Comparison of ENCODE assay signal across 19 cellular contexts in the genomic region with DNA sequence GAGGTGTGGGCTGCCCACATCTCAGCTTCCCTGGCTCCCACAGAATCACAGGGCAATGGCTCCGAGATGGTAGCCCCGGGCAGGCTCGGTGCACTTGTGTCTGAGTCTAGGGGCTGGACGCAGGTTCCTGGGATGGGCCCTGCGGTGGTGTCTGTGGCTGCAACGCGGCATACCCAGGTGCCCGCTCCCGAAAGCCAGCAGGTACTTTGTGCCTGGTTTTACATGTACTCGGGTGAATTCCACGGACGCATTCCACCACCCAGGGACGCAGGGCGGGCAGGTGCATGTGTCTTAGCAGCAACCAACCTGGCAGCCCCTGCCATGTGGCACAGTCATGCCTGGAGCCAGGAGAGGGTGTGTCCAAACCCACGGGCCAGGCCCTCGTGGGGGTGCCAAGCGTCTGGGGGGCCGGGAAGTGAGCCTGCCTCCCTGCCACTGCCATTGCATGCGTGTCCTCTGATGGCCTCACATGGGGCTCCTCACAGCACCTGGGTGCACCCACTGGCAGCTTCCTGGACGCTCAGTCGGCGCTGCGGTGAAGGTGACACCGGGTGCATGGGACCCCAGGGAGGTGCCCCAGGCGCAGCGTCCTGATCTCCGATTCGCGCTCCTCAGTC. TPM values are rescaled to one million over a fixed set of nuclear protein-coding genes. Genes with fewer than 3 reads are reported as not detected.
DNase-seq lines count a peak whose midpoint lies in the region; ATAC-seq and TF ChIP-seq lines count a peak whose summit lies in the region.
"Had no signal": no experiment of that assay in that cellular context is flagged by ENCODE, and none has a peak within 500 bp of the region (broad histone marks: within the 10 kb centered on the region; RNA-seq: fewer than 3 reads in every experiment).

No MANE protein-coding gene starts in this region.

- peaks cover 2% of the 10 kb centered on the region for H3K36me3 Mint-ChIP-seq in activated CD4-positive, alpha-beta T cell treated with anti-CD3 and anti-CD28 coated beads, Interleukin-2, amount 10 ng/mL, durations not matched to agents 7 days and 5 days (ENCODE audit: low read depth)
- H3K36me3 Mint-ChIP-seq in activated CD4-positive, alpha-beta T cell treated with anti-CD3 and anti-CD28 coated beads for 36 hours (ENCODE audit: low read depth): no peaks in the 10 kb centered on the region
- no peaks in the 10 kb centered on the region for H3K36me3 Mint-ChIP-seq in WTC11
- peaks cover 0 to under 1% (median under 1%) of the 10 kb centered on the region in 3 donors for H3K36me3 Mint-ChIP-seq in naive thymus-derived CD8-positive, alpha-beta T cell

- H3K27ac Mint-ChIP-seq in activated CD4-positive, alpha-beta T cell treated with anti-CD3 and anti-CD28 coated beads, Interleukin-2, amount 10 ng/mL, durations not matched to agents 7 days and 5 days: peak overlapping the region; percentile 79
- no peak overlapping the region for H3K27ac Mint-ChIP-seq in activated CD4-positive, alpha-beta T cell treated with anti-CD3 and anti-CD28 coated beads for 36 hours
- H3K27ac Mint-ChIP-seq in WTC11: peak overlapping the region; percentile 83
- peak overlapping the region; percentile 75 to 95 (median 92) for H3K27ac Mint-ChIP-seq in naive thymus-derived CD8-positive, alpha-beta T cell

- H3K9me3 ChIP-seq in BLaER1: no peaks in the 10 kb centered on the region

- no peaks in the 10 kb centered on the region for H3K9me3 Mint-ChIP-seq in activated CD4-positive, alpha-beta T cell treated with anti-CD3 and anti-CD28 coated beads, Interleukin-2, amount 10 ng/mL, durations not matched to agents 7 days and 5 days
- H3K9me3 Mint-ChIP-seq in activated CD4-positive, alpha-beta T cell treated with anti-CD3 and anti-CD28 coated beads for 36 hours (ENCODE audit: low read depth): no peaks in the 10 kb centered on the region
- no peaks in the 10 kb centered on the region for H3K9me3 Mint-ChIP-seq in WTC11
- H3K9me3 Mint-ChIP-seq in naive thymus-derived CD8-positive, alpha-beta T cell: no peaks in the 10 kb centered on the region

- POLR2A ChIA-PET in activated CD4-positive, alpha-beta T cell treated with anti-CD3 and anti-CD28 coated beads, Interleukin-2, amount 10 ng/mL, durations not matched to agents 7 days and 5 days (lab: Charles Lee): no interaction called here
- POLR2A ChIA-PET in activated CD4-positive, alpha-beta T cell treated with anti-CD3 and anti-CD28 coated beads for 36 hours (lab: Charles Lee): no interaction called here
- POLR2A ChIA-PET in WTC11 (lab: Charles Lee): interaction anchor here (0.7 kb wide), 1 partner anchor 119 kb away, joined by 4 read pairs; no protein-coding TSS in a partner anchor
- POLR2A ChIA-PET in naive thymus-derived CD8-positive, alpha-beta T cell (lab: Charles Lee): interaction anchor here (0.7 to 1.4 kb wide), 3 partner anchors 9 to 82 kb away, joined by 3 to 5 read pairs (median 3); a partner anchor contains a TSS

- intact Hi-C loops in activated CD4-positive, alpha-beta T cell treated with anti-CD3 and anti-CD28 coated beads for 36 hours (cut with DNase I, micrococcal nuclease): no loop called here

- ATAC-seq in activated CD4-positive, alpha-beta T cell treated with anti-CD3 and anti-CD28 coated beads for 36 hours: no peak
- ATAC-seq in WTC11 (no peak), HG03342 (IDR thresholded peaks at IDR 0.05; ENCODE audit: unreplicated experiment) (no peak)
- ATAC-seq in naive thymus-derived CD8-positive, alpha-beta T cell: no peak
- ATAC-seq: GM12878, Panc1 had no signal

- peaks cover 55% of the 10 kb centered on the region for H4K20me1 ChIP-seq in BLaER1

- no peak overlapping the region for H3K27ac ChIP-seq in BLaER1
- H3K27ac ChIP-seq: C4-2B had no signal

- TF ChIP-seq CTCF in WTC11 (IDR thresholded peaks at IDR 0.05) (no peak), foreskin fibroblast (IDR thresholded peaks at IDR 0.05; ENCODE audit: low read depth, low read length) (no peak)

- H3K27me3 ChIP-seq in BLaER1: peaks cover 41% of the 10 kb centered on the region

- H3K4me3 ChIP-seq in BLaER1: no peak overlapping the region
- H3K4me3 ChIP-seq in foreskin fibroblast (ENCODE audit: low read depth in 1 of 2, low read length in 2 of 2): no peak overlapping the region
- H3K4me3 ChIP-seq: GM12878 had no signal

- no peaks in the 10 kb centered on the region for H3K27me3 Mint-ChIP-seq in activated CD4-positive, alpha-beta T cell treated with anti-CD3 and anti-CD28 coated beads, Interleukin-2, amount 10 ng/mL, durations not matched to agents 7 days and 5 days
- no peaks in the 10 kb centered on the region for H3K27me3 Mint-ChIP-seq in activated CD4-positive, alpha-beta T cell treated with anti-CD3 and anti-CD28 coated beads for 36 hours
- H3K27me3 Mint-ChIP-seq in WTC11 (ENCODE audit: low read depth): no peaks in the 10 kb centered on the region
- no peaks in the 10 kb centered on the region for H3K27me3 Mint-ChIP-seq in naive thymus-derived CD8-positive, alpha-beta T cell

- no peak overlapping the region for H3K4me3 Mint-ChIP-seq in activated CD4-positive, alpha-beta T cell treated with anti-CD3 and anti-CD28 coated beads, Interleukin-2, amount 10 ng/mL, durations not matched to agents 7 days and 5 days
- H3K4me3 Mint-ChIP-seq in activated CD4-positive, alpha-beta T cell treated with anti-CD3 and anti-CD28 coated beads for 36 hours: no peak overlapping the region
- H3K4me3 Mint-ChIP-seq in WTC11: no peak overlapping the region
- H3K4me3 Mint-ChIP-seq in naive thymus-derived CD8-positive, alpha-beta T cell: peak overlapping the region in 9 of 10 donors; percentile 19 to 80 (median 53)

- peaks cover 44% of the 10 kb centered on the region for H3K4me1 Mint-ChIP-seq in activated CD4-positive, alpha-beta T cell treated with anti-CD3 and anti-CD28 coated beads, Interleukin-2, amount 10 ng/mL, durations not matched to agents 7 days and 5 days
- H3K4me1 Mint-ChIP-seq in activated CD4-positive, alpha-beta T cell treated with anti-CD3 and anti-CD28 coated beads for 36 hours: peaks cover 35% of the 10 kb centered on the region
- H3K4me1 Mint-ChIP-seq in WTC11: no peaks in the 10 kb centered on the region
- H3K4me1 Mint-ChIP-seq in naive thymus-derived CD8-positive, alpha-beta T cell: peaks cover 11 to 55% (median 35%) of the 10 kb centered on the region in 4 donors

- no peak for DNase-seq in activated CD4-positive, alpha-beta T cell treated with anti-CD3 and anti-CD28 coated beads, Interleukin-2, amount 10 ng/mL, durations not matched to agents 7 days and 5 days
- no peak for DNase-seq in activated CD4-positive, alpha-beta T cell treated with anti-CD3 and anti-CD28 coated beads for 36 hours
- no peak for DNase-seq in WTC11 (ENCODE audit: low spot score)
- DNase-seq in naive thymus-derived CD8-positive, alpha-beta T cell: no peak
- no peak for DNase-seq in foreskin fibroblast
- DNase-seq in G401 (ENCODE audit: low spot score): no peak
- DNase-seq: Calu3, NCI-H1417, NCI-H2029, NCI-H2171 treated with DMSO at 0.1 percent for 48 hours, NCI-H82 had no signal

- peaks cover 68% of the 10 kb centered on the region for H3K4me1 ChIP-seq in BLaER1

- peak overlapping the region; percentile 8; the same call in 1 of the 2 replicates for H3K4me2 ChIP-seq in BLaER1

- H3K36me3 ChIP-seq in BLaER1: no peaks in the 10 kb centered on the region; the same call in 1 of the 2 replicates

- H3K9ac ChIP-seq in BLaER1: no peak overlapping the region

- in situ Hi-C loops in G401 (cut with HindIII; ENCODE audit: low sequenced_read_pairs): no loop called here

- CTCF ChIA-PET in activated CD4-positive, alpha-beta T cell treated with anti-CD3 and anti-CD28 coated beads, Interleukin-2, amount 10 ng/mL, durations not matched to agents 7 days and 5 days (lab: Charles Lee): no interaction called here
- CTCF ChIA-PET in activated CD4-positive, alpha-beta T cell treated with anti-CD3 and anti-CD28 coated beads for 36 hours (lab: Charles Lee): interaction anchor here (0.6 to 0.7 kb wide), 2 partner anchors 474 to 1456 kb away, joined by 3 read pairs; no protein-coding TSS in a partner anchor
- CTCF ChIA-PET in WTC11 (lab: Charles Lee): no interaction called here

TF ChIP-seq in WTC11, 78 proteins besides CTCF, POLR2A, EP300 and RAD21 (continues in another document):
- no peak for TF ChIP-seq EMX1 (CRISPR knock-in tag; IDR thresholded peaks at IDR 0.05)
- no peak for TF ChIP-seq ELF4 (CRISPR knock-in tag; IDR thresholded peaks at IDR 0.05; ENCODE audit: low read depth)
- TF ChIP-seq JAZF1 (CRISPR knock-in tag; IDR thresholded peaks at IDR 0.05): no peak

RNA-seq across cellular contexts. Expression of a gene that starts 4.4 kb away (rescaled TPM):
- total RNA-seq in activated CD4-positive, alpha-beta T cell treated with anti-CD3 and anti-CD28 coated beads, Interleukin-2, amount 10 ng/mL, durations not matched to agents 7 days and 5 days: 10 to 100 TPM; 60.6 to 73.5 TPM
- 10 to 100 TPM; 12.6 to 17.5 TPM for total RNA-seq in activated CD4-positive, alpha-beta T cell treated with anti-CD3 and anti-CD28 coated beads for 36 hours
- 0.18 to 0.35 TPM (median 0.30 TPM) in 3 replicates for total RNA-seq in WTC11 (2021)
- 100 to 1,000 TPM; 186 to 196 TPM for total RNA-seq in naive thymus-derived CD8-positive, alpha-beta T cell
- polyA plus RNA-seq in naive thymus-derived CD8-positive, alpha-beta T cell: 100 to 1,000 TPM in 2 of 3 donors, 10 to 100 TPM in 1; 95.9 to 135 (median 125) TPM
- total RNA-seq in G401 (2014; rRNA removed; shearing (Covaris generic)): not detected in 2 replicates
- total RNA-seq: A172, Calu3, NCI-H460 had no signal

RNA-seq across cellular contexts. Expression of a gene that starts 35.9 kb away (rescaled TPM):
- total RNA-seq in activated CD4-positive, alpha-beta T cell treated with anti-CD3 and anti-CD28 coated beads, Interleukin-2, amount 10 ng/mL, durations not matched to agents 7 days and 5 days: 10 to 100 TPM; 49.1 to 65.5 TPM
- total RNA-seq in activated CD4-positive, alpha-beta T cell treated with anti-CD3 and anti-CD28 coated beads for 36 hours: 10 to 100 TPM; 48.1 to 60.0 TPM
- 67.8 to 86.7 TPM (median 71.6 TPM) in 3 replicates for total RNA-seq in WTC11 (2021)
- total RNA-seq in naive thymus-derived CD8-positive, alpha-beta T cell: 10 to 100 TPM; 42.6 to 51.5 TPM
- 10 to 100 TPM in 2 of 3 donors, 1 to 10 TPM in 1; 9.8 to 18.1 (median 14.9) TPM for polyA plus RNA-seq in naive thymus-derived CD8-positive, alpha-beta T cell
- 86.9 and 97.8 TPM in 2 replicates for total RNA-seq in G401 (2014; rRNA removed; shearing (Covaris generic))

RNA-seq across cellular contexts. Expression of a gene that starts 40.3 kb away (rescaled TPM):
- total RNA-seq in activated CD4-positive, alpha-beta T cell treated with anti-CD3 and anti-CD28 coated beads, Interleukin-2, amount 10 ng/mL, durations not matched to agents 7 days and 5 days: not detected
- not detected for total RNA-seq in activated CD4-positive, alpha-beta T cell treated with anti-CD3 and anti-CD28 coated beads for 36 hours
- 0.16 to 0.26 TPM (median 0.18 TPM) in 3 replicates for total RNA-seq in WTC11 (2021)
- not detected for total RNA-seq in naive thymus-derived CD8-positive, alpha-beta T cell
- not detected for polyA plus RNA-seq in naive thymus-derived CD8-positive, alpha-beta T cell
- 0.61 TPM in 1 of 2 replicates, not detected in the other for total RNA-seq in G401 (2014; rRNA removed; shearing (Covaris generic))
- total RNA-seq: A172, Calu3, GM12878, HT1080 had no signal
- polyA plus RNA-seq: GM12878 had no signal

RNA-seq across cellular contexts. Expression of a gene that starts 54.2 kb away (rescaled TPM):
- total RNA-seq in activated CD4-positive, alpha-beta T cell treated with anti-CD3 and anti-CD28 coated beads, Interleukin-2, amount 10 ng/mL, durations not matched to agents 7 days and 5 days: 10 to 100 TPM; 58.3 to 64.0 TPM
- 10 to 100 TPM; 29.9 to 33.7 TPM for total RNA-seq in activated CD4-positive, alpha-beta T cell treated with anti-CD3 and anti-CD28 coated beads for 36 hours
- total RNA-seq in WTC11 (2021): 80.6 to 94.1 TPM (median 90.0 TPM) in 3 replicates
- 100 to 1,000 TPM; 112 to 116 TPM for total RNA-seq in naive thymus-derived CD8-positive, alpha-beta T cell
- 10 to 100 TPM; 18.7 to 34.7 (median 24.2) TPM for polyA plus RNA-seq in naive thymus-derived CD8-positive, alpha-beta T cell
- total RNA-seq in G401 (2014; rRNA removed; shearing (Covaris generic)): 195 and 203 TPM in 2 replicates

Comparison
In these comparisons a context has a peak if more than half of its experiments do, and no peak if none do; other contexts are left out.
1. H3K4me3 Mint-ChIP-seq: peak in naive thymus-derived CD8-positive, alpha-beta T cell (9 of 10); none in activated CD4-positive, alpha-beta T cell treated with anti-CD3 and anti-CD28 coated beads, Interleukin-2, amount 10 ng/mL, durations not matched to agents 7 days and 5 days (single experiment), activated CD4-positive, alpha-beta T cell treated with anti-CD3 and anti-CD28 coated beads for 36 hours (single experiment) and WTC11 (single experiment).
2. RNA of a gene that starts 4.4 kb away (total RNA-seq): 186 to 196 TPM in naive thymus-derived CD8-positive, alpha-beta T cell, 60.6 to 73.5 TPM in activated CD4-positive, alpha-beta T cell treated with anti-CD3 and anti-CD28 coated beads, Interleukin-2, amount 10 ng/mL, durations not matched to agents 7 days and 5 days and 12.6 to 17.5 TPM in activated CD4-positive, alpha-beta T cell treated with anti-CD3 and anti-CD28 coated beads for 36 hours; 0.18 to 0.35 TPM in WTC11 and not detected in G401; every median in the first group is over 10 times any median in the second.
3. POLR2A ChIA-PET loops: an anchor here in WTC11 (0.7 kb wide) and naive thymus-derived CD8-positive, alpha-beta T cell (0.7 to 1.4 kb wide); none called in activated CD4-positive, alpha-beta T cell treated with anti-CD3 and anti-CD28 coated beads, Interleukin-2, amount 10 ng/mL, durations not matched to agents 7 days and 5 days and activated CD4-positive, alpha-beta T cell treated with anti-CD3 and anti-CD28 coated beads for 36 hours.